Comparison of ENCODE assay signal across 10 cellular contexts in the genomic region with DNA sequence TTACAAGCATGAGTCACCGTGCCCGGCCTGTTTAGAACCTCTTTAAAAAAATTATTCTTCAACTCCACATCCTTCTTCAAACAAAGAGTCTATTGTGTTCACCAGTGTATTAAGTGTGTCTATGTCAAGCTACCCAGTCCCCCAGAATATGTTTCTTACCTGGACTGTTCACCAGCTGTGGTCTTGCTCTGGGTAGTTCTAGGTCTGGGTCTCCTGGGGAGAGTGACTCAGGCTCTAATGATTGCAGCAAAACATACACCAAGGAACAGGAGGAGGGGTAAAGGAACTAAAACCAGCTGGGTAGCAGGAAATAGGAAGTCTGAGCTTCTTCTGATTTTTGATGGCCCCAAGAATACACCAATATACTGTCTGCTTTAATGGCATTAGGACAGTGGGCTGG. TPM values are rescaled to one million over a fixed set of nuclear protein-coding genes. Genes with fewer than 3 reads are reported as not detected.
A peak's percentile ranks its signal among the peaks of the same experiment; 100 is the strongest.
DNase-seq lines count a peak whose midpoint lies in the region; ATAC-seq and TF ChIP-seq lines count a peak whose summit lies in the region.
"Had no signal": no experiment of that assay in that cellular context is flagged by ENCODE, and none has a peak within 500 bp of the region (broad histone marks: within the 10 kb centered on the region; RNA-seq: fewer than 3 reads in every experiment).

TSS of gene FPR1 (minus strand) at position 224 of the 400 bp plus-strand sequence. CDS start 4,884 bp downstream, outside the sequence.

- H3K36me3 ChIP-seq in prostate gland: no peaks in the 10 kb centered on the region

- 36% methylated on average over 2 of the region's 2 CpGs for whole genome bisulfite sequencing in prostate gland

- H3K27me3 Mint-ChIP-seq in activated T-cell treated with anti-CD3 and anti-CD28 coated beads, Interleukin-2, amount 50 U/mL, for 4 hours (ENCODE audit: low read depth): peaks cover 4% of the 10 kb centered on the region

- peak; percentile 89 for DNase-seq in Daoy (ENCODE audit: low read depth)
- DNase-seq in SKM-1 (lab: John Stamatoyannopoulos, UW; ENCODE audit: unreplicated experiment): peak; percentile 42
- peak; percentile 15 for DNase-seq in germinal center (ENCODE audit: low spot score)
- no peak for DNase-seq in posterior vena cava (ENCODE audit: low spot score)
- DNase-seq in prostate gland (ENCODE audit: low spot score): no peak
- no peak for DNase-seq in left colon
- DNase-seq in activated T-cell treated with anti-CD3 and anti-CD28 coated beads, Interleukin-2, amount 50 U/mL, for 4 hours: no peak
- DNase-seq in NCI-H82 (lab: John Stamatoyannopoulos, UW): no peak
- DNase-seq: DMS153; stimulated activated CD4-positive, alpha-beta T cell treated with anti-CD3 and anti-CD28 coated beads, Interleukin-12 subunit alpha, Interleukin-12 subunit beta, amount 100 ng/mL, for 4 hours had no signal

- no peak for ATAC-seq in left colon
- ATAC-seq in activated T-cell treated with anti-CD3 and anti-CD28 coated beads, Interleukin-2, amount 50 U/mL, for 4 hours: no peak

- no peaks in the 10 kb centered on the region for H3K27me3 ChIP-seq in prostate gland (replicated peaks; ENCODE audit: insufficient read depth)

- no peaks in the 10 kb centered on the region for H3K9me3 ChIP-seq in prostate gland

- no peak within 1 kb of the TSS for H3K4me3 Mint-ChIP-seq in activated T-cell treated with anti-CD3 and anti-CD28 coated beads, Interleukin-2, amount 50 U/mL, for 4 hours

- no peaks in the 10 kb centered on the region for H3K36me3 Mint-ChIP-seq in activated T-cell treated with anti-CD3 and anti-CD28 coated beads, Interleukin-2, amount 50 U/mL, for 4 hours (ENCODE audit: insufficient read depth)

- H3K4me1 ChIP-seq in prostate gland (replicated peaks): no peaks in the 10 kb centered on the region

- H3K4me1 Mint-ChIP-seq in activated T-cell treated with anti-CD3 and anti-CD28 coated beads, Interleukin-2, amount 50 U/mL, for 4 hours (ENCODE audit: low read depth): no peaks in the 10 kb centered on the region

- H3K4me3 ChIP-seq in prostate gland: no peak within 1 kb of the TSS

- peaks cover 7% of the 10 kb centered on the region for H3K9me3 Mint-ChIP-seq in activated T-cell treated with anti-CD3 and anti-CD28 coated beads, Interleukin-2, amount 50 U/mL, for 4 hours

- no peak for TF ChIP-seq CTCF in prostate gland (IDR thresholded peaks at IDR 0.05)

- intact Hi-C loops in posterior vena cava (cut with DNase I) (no loop called here), prostate gland (cut with DNase I) (no loop called here), left colon (cut with DNase I, micrococcal nuclease) (no loop called here)

- TF ChIP-seq POLR2A in prostate gland (IDR thresholded peaks at IDR 0.05): no peak

- no peak within 1 kb of the TSS for H3K27ac ChIP-seq in prostate gland

RNA-seq across cellular contexts. Expression of gene FPR1, which starts in this region (rescaled TPM):
- total RNA-seq in Daoy (2014; rRNA removed; shearing (Covaris generic)): 0.74 and 2.9 TPM in 2 replicates
- total RNA-seq in posterior vena cava: 10 to 100 TPM; 24.0 to 38.3 TPM
- 1 to 10 TPM in 1 of 2 donors, under 1 TPM in 1; 0.77 to 5.6 TPM for total RNA-seq in prostate gland
- total RNA-seq in left colon: 1 to 10 TPM in 1 of 2 donors, under 1 TPM in 1; 0.67 to 1.3 TPM
- total RNA-seq in activated T-cell treated with anti-CD3 and anti-CD28 coated beads, Interleukin-2, amount 50 U/mL, for 4 hours: not detected

Comparison
In these comparisons a context has a peak if more than half of its experiments do, and no peak if none do; other contexts are left out.
1. DNase-seq: peak in Daoy (single experiment), SKM-1 (single experiment) and germinal center (single experiment); none in posterior vena cava (single experiment), prostate gland (single experiment), left colon (0 of 2), activated T-cell treated with anti-CD3 and anti-CD28 coated beads, Interleukin-2, amount 50 U/mL, for 4 hours (single experiment) and NCI-H82 (single experiment).